In the genomic region with DNA sequence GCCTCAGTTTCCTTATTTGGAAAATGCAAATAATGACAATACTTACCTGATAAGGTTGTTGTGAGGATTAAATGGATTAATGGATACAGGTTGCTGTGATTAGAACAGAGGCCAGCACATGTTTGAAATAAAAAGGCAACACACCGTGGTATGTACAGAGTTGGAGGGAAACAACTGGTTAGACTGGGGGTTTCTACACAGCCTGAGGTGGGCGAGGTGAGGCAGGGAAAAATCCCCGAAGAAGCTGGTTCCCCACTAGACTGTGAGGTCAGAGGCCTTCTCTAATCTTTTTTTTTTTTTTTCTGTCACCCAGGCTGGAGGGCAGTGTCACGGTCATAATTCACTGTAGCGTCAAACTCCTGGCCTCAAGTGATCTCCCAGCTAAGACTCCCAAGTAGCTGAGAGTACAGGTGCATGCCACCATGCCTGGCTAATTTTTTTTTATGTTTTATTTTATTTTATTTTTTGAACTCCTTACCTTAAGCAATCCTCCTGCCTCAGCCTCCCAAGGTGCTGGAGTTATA, we compare ENCODE assay signal across 13 cellular contexts. TPM values are rescaled to one million over a fixed set of nuclear protein-coding genes. Genes with fewer than 3 reads are reported as not detected.
DNase-seq lines count a peak whose midpoint lies in the region; ATAC-seq, FAIRE-seq and TF ChIP-seq lines count a peak whose summit lies in the region.
"Had no signal": no experiment of that assay in that cellular context is flagged by ENCODE, and none has a peak within 500 bp of the region (broad histone marks: within the 10 kb centered on the region; RNA-seq: fewer than 3 reads in every experiment).

No MANE protein-coding gene starts in this region.

- CTCF ChIA-PET in K562 (lab: Yijun Ruan, JAX; ENCODE audit: low intra/inter-chr PET ratio): no interaction called here

- no peak for ATAC-seq in activated T-cell treated with anti-CD3 and anti-CD28 coated beads, Interleukin-2, amount 50 U/mL, for 4 hours
- no peak for ATAC-seq in K562
- ATAC-seq in stimulated activated effector memory CD8-positive, alpha-beta T cell treated with anti-CD3 and anti-CD28 coated beads, Interleukin-12 subunit alpha, Interleukin-12 subunit beta, amount 100 ng/mL, for 72 hours: peak; percentile 36
- ATAC-seq in HG02763 (IDR thresholded peaks at IDR 0.05; ENCODE audit: unreplicated experiment): no peak
- ATAC-seq in activated CD4-positive, CD25-positive, alpha-beta regulatory T cell treated with anti-CD3 and anti-CD28 coated beads, Interleukin-2, amount 50 U/mL, for 24 hours: no peak

- TF ChIP-seq RAD21 in K562 (CRISPR knock-in tag; conservative IDR thresholded peaks at IDR 0.05 in 1 of 2, IDR thresholded peaks at IDR 0.05 in 1 of 2): no peak

- peaks cover 10% of the 10 kb centered on the region; the same call in 1 of the 2 replicates for H3K4me1 ChIP-seq in OCI-LY3 (ENCODE audit: low read length)
- peaks cover 12 to 25% of the 10 kb centered on the region in 2 experiments; a peak in 4 of 5 replicates for H3K4me1 ChIP-seq in K562 (replicated peaks in 1 of 2; ENCODE audit: control insufficient read depth in 2 of 2, insufficient read depth in 2 of 2, low read length in 2 of 2)

- TF ChIP-seq POLR2A in K562 (conservative IDR thresholded peaks at IDR 0.05): no peak

- peak overlapping the region; percentile 95 for H3K27ac Mint-ChIP-seq in stimulated activated effector memory CD8-positive, alpha-beta T cell treated with anti-CD3 and anti-CD28 coated beads, Interleukin-12 subunit alpha, Interleukin-12 subunit beta, amount 100 ng/mL, for 72 hours

- DNase-seq in activated T-cell treated with anti-CD3 and anti-CD28 coated beads, Interleukin-2, amount 50 U/mL, for 4 hours: no peak
- DNase-seq in activated T-cell treated with anti-CD3 and anti-CD28 coated beads, Interleukin-2, amount 50 U/mL, for 1 hour: no peak
- DNase-seq in K562 (ENCODE audit: extremely low read depth in 1 of 4, low spot score in 3 of 4) (peak in 1 of 4 experiments; percentile 27), NCI-H2081 treated with DMSO at 0.1 percent for 48 hours (lab: John Stamatoyannopoulos, UW) (no peak)
- no peak for DNase-seq in stimulated activated effector memory CD8-positive, alpha-beta T cell treated with anti-CD3 and anti-CD28 coated beads, Interleukin-12 subunit alpha, Interleukin-12 subunit beta, amount 100 ng/mL, for 72 hours (ENCODE audit: low spot score in 2 of 2)
- DNase-seq: activated CD8-positive, alpha-beta memory T cell treated with anti-CD3 and anti-CD28 coated beads, Interleukin-2, amount 50 U/mL, for 4 hours; NCI-H1930 had no signal

- H3K27ac ChIP-seq in OCI-LY3 (ENCODE audit: low read length): no peak overlapping the region
- no peak overlapping the region for H3K27ac ChIP-seq in K562 (ENCODE audit: extremely low read depth, low read depth, low read length)
- H3K27ac ChIP-seq: cardiac muscle cell had no signal

- H3K9me1 ChIP-seq in K562 (ENCODE audit: control insufficient read depth, insufficient read depth, low read length): no peaks in the 10 kb centered on the region

- FAIRE-seq in K562 (lab: Jason Lieb, UNC): no peak
- FAIRE-seq: GM18507 had no signal

- intact Hi-C loops in K562 (cut with micrococcal nuclease): no loop called here

- 0 out of 2 replicates have a peak, but pooled peaks cover 5% of the 10 kb centered on the region for H4K20me1 ChIP-seq in OCI-LY3 (ENCODE audit: insufficient read depth, low read length)
- no peaks in the 10 kb centered on the region; the same call in 1 of the 2 replicates for H4K20me1 ChIP-seq in K562 (replicated peaks; ENCODE audit: control insufficient read depth, insufficient read depth, low read length)

- 42% methylated on average over 5 of the region's 5 CpGs for WGBS in K562 (ENCODE audit: insufficient coverage, low coverage, missing lambda C conversion rate)

- TF ChIP-seq EP300 in K562 (IDR thresholded peaks at IDR 0.05; ENCODE audit: low read length): no peak

- POLR2A ChIA-PET in K562 (lab: Yijun Ruan, JAX): interaction anchor here (1.0 kb wide), 1 partner anchor 10 kb away, joined by 3 read pairs; no protein-coding TSS in a partner anchor

- no TSS peak for BruUV-seq in K562 (replicated peaks; lab: Mats Ljungman, UMichigan)

- H2AFZ ChIP-seq in OCI-LY3 (ENCODE audit: low read depth, low read length): no peak overlapping the region
- H2AFZ ChIP-seq in K562 (ENCODE audit: low read depth, low read length): peak overlapping the region; percentile 98

- peak overlapping the region; percentile 91 for H3K4me3 Mint-ChIP-seq in activated T-cell treated with anti-CD3 and anti-CD28 coated beads, Interleukin-2, amount 50 U/mL, for 4 hours
- peak overlapping the region; percentile 91 for H3K4me3 Mint-ChIP-seq in stimulated activated effector memory CD8-positive, alpha-beta T cell treated with anti-CD3 and anti-CD28 coated beads, Interleukin-12 subunit alpha, Interleukin-12 subunit beta, amount 100 ng/mL, for 72 hours

- H3K9ac ChIP-seq in OCI-LY3 (ENCODE audit: low read length) (no peak overlapping the region), K562 (ENCODE audit: insufficient read depth in 1 of 2, low read depth in 2 of 2, low read length in 2 of 2) (peak overlapping the region in 1 of 2 experiments; percentile 72; a peak in 2 of 4 replicates)

- H3K4me1 Mint-ChIP-seq in activated T-cell treated with anti-CD3 and anti-CD28 coated beads, Interleukin-2, amount 50 U/mL, for 4 hours (ENCODE audit: low read depth): peaks cover 32% of the 10 kb centered on the region
- peaks cover 40% of the 10 kb centered on the region for H3K4me1 Mint-ChIP-seq in stimulated activated effector memory CD8-positive, alpha-beta T cell treated with anti-CD3 and anti-CD28 coated beads, Interleukin-12 subunit alpha, Interleukin-12 subunit beta, amount 100 ng/mL, for 72 hours

- H3K9me3 Mint-ChIP-seq in activated T-cell treated with anti-CD3 and anti-CD28 coated beads, Interleukin-2, amount 50 U/mL, for 4 hours: no peaks in the 10 kb centered on the region
- H3K9me3 Mint-ChIP-seq in stimulated activated effector memory CD8-positive, alpha-beta T cell treated with anti-CD3 and anti-CD28 coated beads, Interleukin-12 subunit alpha, Interleukin-12 subunit beta, amount 100 ng/mL, for 72 hours: no peaks in the 10 kb centered on the region

- H3K9me3 ChIP-seq in OCI-LY3 (ENCODE audit: insufficient read depth, low read length) (no peaks in the 10 kb centered on the region), K562 (replicated peaks; ENCODE audit: control insufficient read depth, insufficient read depth, low read depth, low read length) (no peaks in the 10 kb centered on the region)
- H3K9me3 ChIP-seq: heart right ventricle had no signal

- in situ Hi-C loops in K562 (cut with MboI): no loop called here

- H3K36me3 ChIP-seq in OCI-LY3 (replicated peaks; ENCODE audit: low read depth, low read length): peaks cover 6% of the 10 kb centered on the region
- peaks cover 24% of the 10 kb centered on the region for H3K36me3 ChIP-seq in K562 (ENCODE audit: control insufficient read depth, insufficient read depth, low read length)
- H3K36me3 ChIP-seq: cardiac muscle cell had no signal

- H3K36me3 Mint-ChIP-seq in activated T-cell treated with anti-CD3 and anti-CD28 coated beads, Interleukin-2, amount 50 U/mL, for 4 hours (ENCODE audit: insufficient read depth): peaks cover 4% of the 10 kb centered on the region
- H3K36me3 Mint-ChIP-seq in stimulated activated effector memory CD8-positive, alpha-beta T cell treated with anti-CD3 and anti-CD28 coated beads, Interleukin-12 subunit alpha, Interleukin-12 subunit beta, amount 100 ng/mL, for 72 hours: peaks cover 40% of the 10 kb centered on the region

- H3K4me3 ChIP-seq in OCI-LY3 (ENCODE audit: low read length) (peak overlapping the region; percentile 93; the same call in 1 of the 2 replicates), K562 (no peak overlapping the region)

- H3K4me2 ChIP-seq in OCI-LY3 (ENCODE audit: low read length) (peak overlapping the region; percentile 80), K562 (ENCODE audit: insufficient read depth, low read length) (peak overlapping the region; percentile 94)

- no peak for TF ChIP-seq CTCF in OCI-LY3 (IDR thresholded peaks at IDR 0.05; ENCODE audit: low read depth, low read length)
- TF ChIP-seq CTCF in K562 (IDR thresholded peaks at IDR 0.05 in 2 of 3, conservative IDR thresholded peaks at IDR 0.05 in 1 of 3; ENCODE audit: insufficient read depth in 2 of 3, low read depth in 1 of 3, low read length in 3 of 3): no peak

- H3K79me2 ChIP-seq in OCI-LY3 (ENCODE audit: low read length) (peaks cover 33% of the 10 kb centered on the region), K562 (ENCODE audit: control insufficient read depth, insufficient read depth, low read length) (peaks cover 45% of the 10 kb centered on the region)

- H3K27me3 ChIP-seq in OCI-LY3 (ENCODE audit: low read depth, low read length): no peaks in the 10 kb centered on the region
- no peaks in the 10 kb centered on the region for H3K27me3 ChIP-seq in K562 (ENCODE audit: control insufficient read depth in 2 of 2, insufficient read depth in 2 of 2, low read length in 2 of 2)
- H3K27me3 ChIP-seq: cardiac muscle cell, heart right ventricle had no signal

- no peaks in the 10 kb centered on the region for H3K27me3 Mint-ChIP-seq in activated T-cell treated with anti-CD3 and anti-CD28 coated beads, Interleukin-2, amount 50 U/mL, for 4 hours (ENCODE audit: low read depth)

RNA-seq across cellular contexts. Expression of gene E2F6, which starts 1.2 kb away (rescaled TPM):
- total RNA-seq in activated T-cell treated with anti-CD3 and anti-CD28 coated beads, Interleukin-2, amount 50 U/mL, for 4 hours: 10 to 100 TPM; 21.8 to 23.7 (median 23.2) TPM
- 14.1 and 38.5 TPM in 2 replicates for total RNA-seq in K562 (2011; cell fraction: chromatin; rRNA removed; ENCODE audit: low replicate concordance)
- total RNA-seq in K562 (2011; cell fraction: nucleolus; rRNA removed): 8.8 and 10.9 TPM in 2 replicates
- 19.7 and 23.1 TPM in 2 replicates for total RNA-seq in K562 (2011; cell fraction: nucleoplasm; rRNA removed)
- total RNA-seq in K562 (2014; rRNA removed): 25.1 and 31.8 TPM in 2 replicates
- 31.0 and 33.7 TPM in 2 replicates for total RNA-seq in K562 (2014; rRNA removed; fragmentation: Illumina TruSeq; extraction: Trizol)
- total RNA-seq in K562 (2015; rRNA removed; fragmentation: Illumina TruSeq; extraction: Trizol): 25.0 and 26.1 TPM in 2 replicates
- 21.9 and 24.2 TPM in 2 replicates for total RNA-seq in K562 (2021)
- 21.9 and 33.9 TPM in 2 replicates for polyA plus RNA-seq in K562 (2011; rRNA removed)
- polyA plus RNA-seq in K562 (2011; cell fraction: cytosol; rRNA removed): 8.2 and 11.9 TPM in 2 replicates
- 13.0 and 14.7 TPM in 2 replicates for polyA plus RNA-seq in K562 (2011; cell fraction: nucleus; rRNA removed)
- 21.9 and 23.3 TPM in 2 replicates for polyA plus RNA-seq in K562 (2012)
- polyA plus RNA-seq in K562 (2014; fragmentation: Illumina TruSeq; extraction: Trizol): 24.6 and 24.8 TPM in 2 replicates
- 10 to 100 TPM; 13.6 to 14.0 TPM for polyA plus RNA-seq in K562 (2014; fragmentation: Nextera tagmentation; extraction: Ambion mirVana)
- polyA plus RNA-seq in K562 (2014; rRNA removed): 25.0 and 27.8 TPM in 2 replicates
- polyA minus RNA-seq in K562 (2011; rRNA and poly(A)+ RNA removed): 23.7 and 25.7 TPM in 2 replicates
- polyA minus RNA-seq in K562 (2011; cell fraction: cytosol; rRNA and poly(A)+ RNA removed): 10.8 and 11.8 TPM in 2 replicates
- 8.1 and 11.8 TPM in 2 replicates for polyA minus RNA-seq in K562 (2011; cell fraction: nucleus; rRNA and poly(A)+ RNA removed)
